8 cellular contexts compared by ENCODE assay signal in the genomic region with DNA sequence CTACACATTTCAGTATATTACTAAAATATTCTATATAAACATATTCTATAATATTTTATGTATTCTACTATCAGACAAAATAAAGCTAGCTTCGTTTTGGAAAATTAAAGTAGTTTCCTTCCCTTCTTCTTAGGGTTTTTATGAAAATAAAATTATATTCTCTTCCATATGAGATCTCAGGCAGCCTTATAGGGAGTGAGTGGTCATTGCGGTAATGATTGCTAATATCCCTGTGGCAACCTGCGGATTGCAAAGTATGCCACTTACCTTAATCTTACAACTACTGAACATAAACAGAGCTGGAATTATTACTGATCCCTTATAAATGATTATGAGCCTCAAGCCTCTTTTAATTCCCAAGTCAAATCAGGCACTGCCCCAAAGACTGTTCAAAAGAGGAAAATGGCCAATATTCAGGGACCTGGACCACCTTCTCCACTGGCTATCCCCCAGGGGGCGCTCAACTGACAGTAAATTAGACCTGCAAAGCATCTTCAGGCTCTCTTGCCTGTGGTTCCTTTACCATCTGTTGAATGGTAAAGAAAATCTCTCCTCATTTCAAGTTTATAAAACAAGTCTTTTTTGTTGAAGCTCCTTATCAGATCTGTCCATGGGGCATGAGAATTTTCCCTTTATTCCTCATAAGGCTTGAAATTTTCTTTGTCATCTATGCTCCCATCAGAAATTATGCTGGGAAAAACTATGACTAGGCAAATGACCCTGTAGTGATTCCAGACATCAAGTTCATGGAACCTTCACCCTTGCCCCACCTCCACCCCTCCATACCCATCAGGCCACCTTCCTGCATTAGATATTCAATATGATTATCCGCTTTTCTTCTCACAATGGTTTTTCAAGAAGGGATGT.
DNase-seq lines count a peak whose midpoint lies in the region; ATAC-seq and TF ChIP-seq lines count a peak whose summit lies in the region.

No MANE protein-coding gene starts in this region.

- no peak overlapping the region for H3K4ac ChIP-seq in IMR-90 (ENCODE audit: low read depth, low read length)

- no peaks in the 10 kb centered on the region for H3K4me1 ChIP-seq in IMR-90 (ENCODE audit: control insufficient read depth, insufficient read depth, low read length)
- H3K4me1 ChIP-seq in RWPE2 (ENCODE audit: insufficient read depth, poor library complexity, severe bottlenecking), result no peaks in the 10 kb centered on the region
- no peaks in the 10 kb centered on the region for H3K4me1 ChIP-seq in uterus

- dilution Hi-C loops in IMR-90 (cut with HindIII; ENCODE audit: low sequenced_read_pairs, unreplicated experiment), result no loop called here

- H3K9me3 ChIP-seq in IMR-90 (ENCODE audit: control insufficient read depth, insufficient read depth, low read length), result no peaks in the 10 kb centered on the region
- H3K9me3 ChIP-seq in RWPE2 (ENCODE audit: severe bottlenecking), result no peaks in the 10 kb centered on the region
- H3K9me3 ChIP-seq in uterus, result no peaks in the 10 kb centered on the region

- H3K4me2 ChIP-seq in IMR-90 (ENCODE audit: low read depth, low read length), result no peak overlapping the region

- POLR2A ChIA-PET in IMR-90 (lab: Charles Lee; ENCODE audit: unreplicated experiment), result interaction anchor here (0.6 kb wide), 1 partner anchor 158 kb away, joined by 3 read pairs; no protein-coding TSS in a partner anchor

- H3K27ac ChIP-seq in IMR-90 (ENCODE audit: insufficient read depth, low read length), result no peak overlapping the region
- H3K27ac ChIP-seq in RWPE2 (ENCODE audit: poor library complexity, severe bottlenecking), result no peak overlapping the region
- H3K27ac ChIP-seq in uterus, result no peak overlapping the region

- ATAC-seq in GM21423 (IDR thresholded peaks at IDR 0.05; ENCODE audit: unreplicated experiment) (peak; percentile 88), IMR-90 (ENCODE audit: low read depth) (peak; percentile 92), RWPE2 (ENCODE audit: low read depth) (peak; percentile 81)

- TF ChIP-seq RAD21 in IMR-90 (IDR thresholded peaks at IDR 0.05; ENCODE audit: low read length), result peak; percentile 79

- no peak overlapping the region for H2BK15ac ChIP-seq in IMR-90 (ENCODE audit: low read depth, low read length)

- H4K20me1 ChIP-seq in IMR-90 (ENCODE audit: insufficient read depth, low read length), result no peaks in the 10 kb centered on the region

- H3K27me3 ChIP-seq in IMR-90 (ENCODE audit: control insufficient read depth, insufficient read depth, low read length) (no peaks in the 10 kb centered on the region), RWPE2 (ENCODE audit: insufficient read depth, poor library complexity, severe bottlenecking) (no peaks in the 10 kb centered on the region), uterus (no peaks in the 10 kb centered on the region)

- H2BK120ac ChIP-seq in IMR-90 (ENCODE audit: low read depth, low read length), result no peak overlapping the region

- no CpG with 5 or more reads among the region's 5 CpGs for WGBS in IMR-90 (ENCODE audit: extremely low coverage in 2 of 2, insufficient read length in 1 of 2), 2 experiments

- H3K14ac ChIP-seq in IMR-90 (replicated peaks; ENCODE audit: low read depth, low read length), result no peak overlapping the region

- no peak overlapping the region for H4K91ac ChIP-seq in IMR-90 (ENCODE audit: insufficient read depth, low read depth, low read length)

- TF ChIP-seq CTCF in IMR-90 (conservative IDR thresholded peaks at IDR 0.05; ENCODE audit: low read depth, low read length) (peak; percentile 83), RWPE2 (IDR thresholded peaks at IDR 0.05; ENCODE audit: poor library complexity, severe bottlenecking) (peak; percentile 80), uterus (IDR thresholded peaks at IDR 0.05) (peak; percentile 41 to 55 (median 49))

- H3K9me1 ChIP-seq in IMR-90 (ENCODE audit: insufficient read depth, low read length), result no peaks in the 10 kb centered on the region

- H3K4me3 ChIP-seq in IMR-90 (ENCODE audit: insufficient read depth, low read depth, low read length), result no peak overlapping the region
- H3K4me3 ChIP-seq in RWPE2 (ENCODE audit: severe bottlenecking), result no peak overlapping the region
- H3K4me3 ChIP-seq in uterus, result no peak overlapping the region

- H4K5ac ChIP-seq in IMR-90 (ENCODE audit: low read depth, low read length), result no peak overlapping the region

- in situ Hi-C loops in IMR-90 (cut with MboI; ENCODE audit: low sequenced_read_pairs), result loop anchor here (10.0 kb wide), 2 partner anchors 170 to 420 kb away; no protein-coding TSS in a partner anchor

- CTCF ChIA-PET in IMR-90 (lab: Yijun Ruan, JAX), result interaction anchor here (0.5 to 1.4 kb wide), 13 partner anchors 10 to 420 kb away, joined by 3 to 6 read pairs (median 3); no protein-coding TSS in a partner anchor

- no peak overlapping the region for H2AK9ac ChIP-seq in IMR-90 (replicated peaks; ENCODE audit: low read depth, low read length, poor library complexity)

- no peak overlapping the region for H3K23ac ChIP-seq in IMR-90 (ENCODE audit: low read depth, low read length)

- H4K8ac ChIP-seq in IMR-90 (ENCODE audit: low read depth in 2 of 2, low read length in 2 of 2), result no peak overlapping the region

- no peaks in the 10 kb centered on the region for H3K36me3 ChIP-seq in IMR-90 (ENCODE audit: control insufficient read depth, insufficient read depth, low read length)
- H3K36me3 ChIP-seq in RWPE2 (ENCODE audit: low read depth), result no peaks in the 10 kb centered on the region
- H3K36me3 ChIP-seq in uterus, result no peaks in the 10 kb centered on the region

- H3K56ac ChIP-seq in IMR-90 (ENCODE audit: extremely low read depth, insufficient read depth, low read length), result no peak overlapping the region

- DNase-seq in D341Med (ENCODE audit: low spot score), result peak; percentile 64
- DNase-seq in IMR-90, result peak; percentile 70
- DNase-seq in RWPE2 (ENCODE audit: low spot score), result peak; percentile 77
- DNase-seq in activated gamma-delta T cell treated with anti-CD3 and anti-CD28 coated beads, Interleukin-2, amount 50 U/mL, for 16 hours (ENCODE audit: low read depth), result peak; percentile 74
- DNase-seq in glomerular endothelial cell (ENCODE audit: extremely low read depth, low read depth, low spot score), result peak; percentile 31
- DNase-seq in posterior vena cava (ENCODE audit: low spot score), result peak; percentile 88
- DNase-seq in uterus, result peak; percentile 37 to 48

- no peaks in the 10 kb centered on the region for H3K79me1 ChIP-seq in IMR-90 (ENCODE audit: low read depth in 1 of 2, low read length in 2 of 2)

- BruUV-seq in IMR-90 (replicated peaks; lab: Mats Ljungman, UMichigan), result no TSS peak

- no peak overlapping the region for H2BK20ac ChIP-seq in IMR-90 (ENCODE audit: low read depth, low read length)

- H2AK5ac ChIP-seq in IMR-90 (ENCODE audit: low read depth, low read length), result no peak overlapping the region

- TF ChIP-seq POLR2A in IMR-90 (IDR thresholded peaks at IDR 0.05; ENCODE audit: low read depth, low read length), result no peak
- TF ChIP-seq POLR2A in uterus (IDR thresholded peaks at IDR 0.05), result no peak

- intact Hi-C loops in IMR-90 (cut with micrococcal nuclease) (loop anchor here (1.0 to 2.0 kb wide), 5 partner anchors 76 to 420 kb away; a partner anchor contains a TSS), posterior vena cava (cut with DNase I) (no loop called here), uterus (cut with DNase I; ENCODE audit: low total_unique reads) (no loop called here)

- H2BK5ac ChIP-seq in IMR-90 (ENCODE audit: low read depth, low read length, poor library complexity, severe bottlenecking), result no peak overlapping the region

- no peak overlapping the region for H2AFZ ChIP-seq in IMR-90 (replicated peaks; ENCODE audit: low read length, poor library complexity)

- no peak overlapping the region for H3K9ac ChIP-seq in IMR-90 (ENCODE audit: low read depth, low read length)

- no peak overlapping the region for H3K18ac ChIP-seq in IMR-90 (ENCODE audit: low read depth, low read length)

TF ChIP-seq in IMR-90, 13 proteins besides CTCF, POLR2A, EP300 and RAD21:
- peak; percentile 89 for TF ChIP-seq SMC3 (IDR thresholded peaks at IDR 0.05; ENCODE audit: low read depth, low read length)
- TF ChIP-seq, protein P1, sequence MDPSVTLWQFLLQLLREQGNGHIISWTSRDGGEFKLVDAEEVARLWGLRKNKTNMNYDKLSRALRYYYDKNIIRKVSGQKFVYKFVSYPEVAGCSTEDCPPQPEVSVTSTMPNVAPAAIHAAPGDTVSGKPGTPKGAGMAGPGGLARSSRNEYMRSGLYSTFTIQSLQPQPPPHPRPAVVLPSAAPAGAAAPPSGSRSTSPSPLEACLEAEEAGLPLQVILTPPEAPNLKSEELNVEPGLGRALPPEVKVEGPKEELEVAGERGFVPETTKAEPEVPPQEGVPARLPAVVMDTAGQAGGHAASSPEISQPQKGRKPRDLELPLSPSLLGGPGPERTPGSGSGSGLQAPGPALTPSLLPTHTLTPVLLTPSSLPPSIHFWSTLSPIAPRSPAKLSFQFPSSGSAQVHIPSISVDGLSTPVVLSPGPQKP (IDR thresholded peaks at IDR 0.05; ENCODE audit: borderline replicate concordance, low read depth, low read length), result no peak

Comparison
In these comparisons a context has a peak if more than half of its experiments do, and no peak if none do; other contexts are left out.
1. DNase-seq: peak in every context shown above with its lines; median percentile 88 in posterior vena cava; 77 in RWPE2; 74 in activated gamma-delta T cell treated with anti-CD3 and anti-CD28 coated beads, Interleukin-2, amount 50 U/mL, for 16 hours; 70 in IMR-90; 64 in D341Med; 42 in uterus; 31 in glomerular endothelial cell.